Comparison of ENCODE assay signal across 27 cellular contexts in the genomic region with DNA sequence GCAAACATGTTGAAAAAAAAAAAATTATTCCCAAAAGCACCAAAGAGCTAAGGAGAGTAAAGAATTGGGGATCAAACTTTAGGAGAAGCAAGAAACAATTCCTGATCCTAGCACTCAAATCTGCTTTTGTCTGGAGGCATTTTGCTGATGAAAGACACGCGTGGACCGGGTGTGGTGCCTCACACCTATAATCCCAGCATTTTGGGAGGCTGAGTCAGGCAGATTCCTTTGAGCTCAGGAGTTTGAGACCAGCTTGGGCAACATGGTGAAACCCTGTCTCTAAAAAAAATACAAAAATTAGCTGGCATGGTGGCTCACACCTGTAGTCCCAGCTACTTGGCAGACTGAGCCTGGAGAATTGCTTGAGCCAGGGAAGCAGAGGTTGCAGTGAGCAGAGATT.
"Had no signal": no experiment of that assay in that cellular context is flagged by ENCODE, and none has a peak within 500 bp of the region (broad histone marks: within the 10 kb centered on the region; RNA-seq: fewer than 3 reads in every experiment).

No MANE protein-coding gene starts in this region.

- H3K27me3 ChIP-seq: left lung, pancreas, suprapubic skin, tibial artery, uterus had no signal

- H3K4me1 ChIP-seq: left lung, lower lobe of right lung, pancreas, prostate gland, suprapubic skin, tibial artery, uterus had no signal

- DNase-seq: hypothalamus; immature natural killer cell; kidney; left colon; left lung; lower lobe of right lung; mesenchymal stem cell; naive thymus-derived CD8-positive, alpha-beta T cell; nucleus accumbens; pancreas; posterior cingulate gyrus; retina; right cardiac atrium; stimulated activated CD4-positive, alpha-beta T cell treated with anti-CD3 and anti-CD28 coated beads, Interleukin-12 subunit alpha, Interleukin-12 subunit beta, amount 100 ng/mL, for 4 hours; stimulated activated CD4-positive, alpha-beta T cell treated with anti-CD3 and anti-CD28 coated beads, Interleukin-15, amount 100 ng/mL, for 24 hours; stimulated activated CD4-positive, alpha-beta T cell treated with anti-CD3 and anti-CD28 coated beads, Interleukin-2, amount 100 ng/mL, for 24 hours; stimulated activated CD4-positive, alpha-beta T cell treated with anti-CD3 and anti-CD28 coated beads, Interleukin-4, amount 100 ng/mL, for 1 hour; stimulated activated naive CD4-positive, alpha-beta T cell; tibial artery; uterus had no signal

- FAIRE-seq: islet of Langerhans, kidney, pancreas had no signal

- H3K9me3 ChIP-seq: pancreas, prostate gland had no signal

- H3K4me3 ChIP-seq: left lung, lower lobe of right lung, pancreas, prostate gland, skin epidermis, suprapubic skin, thoracic aorta, tibial artery, uterus had no signal

- H3K27ac ChIP-seq: left lung, lower lobe of right lung, pancreas, prostate gland, skin epidermis, suprapubic skin, thoracic aorta, tibial artery, uterus had no signal

- ATAC-seq: left colon; left lung; lower lobe of right lung; naive thymus-derived CD8-positive, alpha-beta T cell; pancreas; right cardiac atrium; sciatic nerve; stimulated activated effector memory CD8-positive, alpha-beta T cell treated with anti-CD3 and anti-CD28 coated beads, Interleukin-12 subunit alpha, Interleukin-12 subunit beta, amount 100 ng/mL, for 72 hours had no signal

- H3K36me3 ChIP-seq: left lung, lower lobe of right lung, pancreas, prostate gland, suprapubic skin, uterus had no signal
